ENCODE assay signal across 8 cellular contexts in genomic region chr5:151078490-151079262, GRCh38. TPM values are rescaled to one million over a fixed set of nuclear protein-coding genes. Genes with fewer than 3 reads are reported as not detected.
DNase-seq lines count a peak whose midpoint lies in the region; ATAC-seq and TF ChIP-seq lines count a peak whose summit lies in the region.

No MANE protein-coding gene starts in this region.

- peak; percentile 49 for ATAC-seq in GM21619 (IDR thresholded peaks at IDR 0.05; ENCODE audit: unreplicated experiment)
- no peak for ATAC-seq in PC-3

- H3K4me3 ChIP-seq in PC-3 (ENCODE audit: low read length) (no peak overlapping the region), parathyroid adenoma (ENCODE audit: low read depth, low read length) (no peak overlapping the region), WERI-Rb-1 (ENCODE audit: low read depth, low read length) (no peak overlapping the region), uterus (no peak overlapping the region)

- intact Hi-C loops in PC-3 (cut with micrococcal nuclease) (no loop called here), uterus (cut with DNase I; ENCODE audit: low total_unique reads) (no loop called here)

- no peaks in the 10 kb centered on the region for H3K9me2 ChIP-seq in PC-3 (replicated peaks; ENCODE audit: low read length)

- H3K4me1 Mint-ChIP-seq in activated naive CD4-positive, alpha-beta T cell treated with anti-CD3 and anti-CD28 coated beads, Interleukin-2, amount 10 ng/mL, durations not matched to agents 7 days and 5 days = peaks cover 65% of the 10 kb centered on the region

- peak overlapping the region; percentile 14; the same call in 1 of the 2 replicates for H3K4me2 ChIP-seq in PC-3 (ENCODE audit: low read length)
- peak overlapping the region; percentile 17 for H3K4me2 ChIP-seq in parathyroid adenoma (ENCODE audit: low read length)

- H4K20me1 ChIP-seq in PC-3 (ENCODE audit: low read length) = peaks cover 11% of the 10 kb centered on the region; the same call in 1 of the 2 replicates

- H3K36me3 Mint-ChIP-seq in activated naive CD4-positive, alpha-beta T cell treated with anti-CD3 and anti-CD28 coated beads, Interleukin-2, amount 10 ng/mL, durations not matched to agents 7 days and 5 days = peaks cover 46% of the 10 kb centered on the region

- H3K4me1 ChIP-seq in PC-3 (ENCODE audit: insufficient read depth, low read length) (peaks cover 75% of the 10 kb centered on the region), parathyroid adenoma (peaks cover 35% of the 10 kb centered on the region), uterus (peaks cover 0 to 15% of the 10 kb centered on the region in 2 donors)

- DNase-seq in ELR (ENCODE audit: low read depth) = peak; percentile 59
- no peak for DNase-seq in PC-3
- peak; percentile 73 for DNase-seq in activated naive CD4-positive, alpha-beta T cell treated with anti-CD3 and anti-CD28 coated beads, Interleukin-2, amount 10 ng/mL, durations not matched to agents 7 days and 5 days
- no peak for DNase-seq in WERI-Rb-1
- DNase-seq in GM03348 (ENCODE audit: low spot score) = no peak
- no peak for DNase-seq in uterus

- H3K9me3 ChIP-seq in PC-3 (ENCODE audit: low read length) (no peaks in the 10 kb centered on the region), parathyroid adenoma (ENCODE audit: control insufficient read depth, low read length) (no peaks in the 10 kb centered on the region), WERI-Rb-1 (ENCODE audit: severe bottlenecking) (no peaks in the 10 kb centered on the region), uterus (no peaks in the 10 kb centered on the region)

- H3K9ac ChIP-seq in PC-3 (ENCODE audit: low read length) (peak overlapping the region; percentile 98), parathyroid adenoma (no peak overlapping the region)

- peak overlapping the region; percentile 92; the same call in 1 of the 2 replicates for H3K27ac ChIP-seq in PC-3 (ENCODE audit: low read length)
- no peak overlapping the region for H3K27ac ChIP-seq in parathyroid adenoma
- H3K27ac ChIP-seq in WERI-Rb-1 = no peak overlapping the region
- H3K27ac ChIP-seq in uterus = no peak overlapping the region

- H3K36me3 ChIP-seq in PC-3 (ENCODE audit: low read depth, low read length) = peaks cover 14% of the 10 kb centered on the region; the same call in 1 of the 2 replicates
- H3K36me3 ChIP-seq in parathyroid adenoma (ENCODE audit: control insufficient read depth, insufficient read depth, low read length) = no peaks in the 10 kb centered on the region
- H3K36me3 ChIP-seq in WERI-Rb-1 = 0 out of 2 replicates have a peak, but pooled peaks cover 2% of the 10 kb centered on the region
- no peaks in the 10 kb centered on the region for H3K36me3 ChIP-seq in uterus

- TF ChIP-seq CTCF in PC-3 (conservative IDR thresholded peaks at IDR 0.05; ENCODE audit: low read depth, low read length) (no peak), parathyroid adenoma (IDR thresholded peaks at IDR 0.05) (no peak), WERI-Rb-1 (IDR thresholded peaks at IDR 0.05; ENCODE audit: low read depth, low read length) (no peak), uterus (IDR thresholded peaks at IDR 0.05) (no peak)

- H3K79me2 ChIP-seq in PC-3 (ENCODE audit: low read length) (peaks cover 80% of the 10 kb centered on the region), parathyroid adenoma (peaks cover 66% of the 10 kb centered on the region)

- POLR2A ChIA-PET in PC-3 (lab: Charles Lee; ENCODE audit: unreplicated experiment) = no interaction called here

- no TSS peak for BruUV-seq in PC-3 (replicated peaks; lab: Mats Ljungman, UMichigan)

- no peak for TF ChIP-seq POLR2A in uterus (IDR thresholded peaks at IDR 0.05)

- no peaks in the 10 kb centered on the region for H3K27me3 ChIP-seq in PC-3 (ENCODE audit: low read length)
- H3K27me3 ChIP-seq in parathyroid adenoma (ENCODE audit: control insufficient read depth, insufficient read depth, low read length) = no peaks in the 10 kb centered on the region
- H3K27me3 ChIP-seq in WERI-Rb-1 (ENCODE audit: insufficient read depth, low read depth, severe bottlenecking) = no peaks in the 10 kb centered on the region
- no peaks in the 10 kb centered on the region for H3K27me3 ChIP-seq in uterus

- H3K27me3 Mint-ChIP-seq in activated naive CD4-positive, alpha-beta T cell treated with anti-CD3 and anti-CD28 coated beads, Interleukin-2, amount 10 ng/mL, durations not matched to agents 7 days and 5 days = no peaks in the 10 kb centered on the region

- no peak overlapping the region for H2AFZ ChIP-seq in PC-3 (ENCODE audit: low read length)
- no peak overlapping the region for H2AFZ ChIP-seq in parathyroid adenoma

- peak overlapping the region; percentile 90 for H3K27ac Mint-ChIP-seq in activated naive CD4-positive, alpha-beta T cell treated with anti-CD3 and anti-CD28 coated beads, Interleukin-2, amount 10 ng/mL, durations not matched to agents 7 days and 5 days

- peak overlapping the region; percentile 79 for H3K4me3 Mint-ChIP-seq in activated naive CD4-positive, alpha-beta T cell treated with anti-CD3 and anti-CD28 coated beads, Interleukin-2, amount 10 ng/mL, durations not matched to agents 7 days and 5 days

- no peaks in the 10 kb centered on the region for H3K9me3 Mint-ChIP-seq in activated naive CD4-positive, alpha-beta T cell treated with anti-CD3 and anti-CD28 coated beads, Interleukin-2, amount 10 ng/mL, durations not matched to agents 7 days and 5 days

- H3F3A ChIP-seq in PC-3 (ENCODE audit: low read length, unreplicated experiment) = peaks cover 13% of the 10 kb centered on the region

- CTCF ChIA-PET in PC-3 (lab: Charles Lee) = no interaction called here
- CTCF ChIA-PET in activated naive CD4-positive, alpha-beta T cell treated with anti-CD3 and anti-CD28 coated beads, Interleukin-2, amount 10 ng/mL, durations not matched to agents 7 days and 5 days (lab: Charles Lee) = interaction anchor here (0.6 to 3.0 kb wide), 7 partner anchors 11 to 432 kb away, joined by 3 to 20 read pairs (median 4); no protein-coding TSS in a partner anchor

RNA-seq across cellular contexts. Expression of gene TNIP1, which starts 2.2 kb away (rescaled TPM):
- total RNA-seq in PC-3 (2014; rRNA removed) (90.0 and 139 TPM in 2 replicates), uterus (10 to 100 TPM; 35.6 to 70.8 (median 50.7) TPM)

RNA-seq across cellular contexts. Expression of gene GPX3, which starts 58.3 kb away (rescaled TPM):
- total RNA-seq in PC-3 (2014; rRNA removed) (not detected in 2 replicates), uterus (1,000 to 10,000 TPM in 1 of 4 donors, 100 to 1,000 TPM in 2, 1 to 10 TPM in 1; 5.7 to 1,241 (median 263) TPM)

Comparison
In these comparisons a context has a peak if more than half of its experiments do, and no peak if none do; other contexts are left out.
1. DNase-seq: peak in ELR (single experiment) and activated naive CD4-positive, alpha-beta T cell treated with anti-CD3 and anti-CD28 coated beads, Interleukin-2, amount 10 ng/mL, durations not matched to agents 7 days and 5 days (single experiment); none in PC-3 (single experiment), WERI-Rb-1 (single experiment), GM03348 (single experiment) and uterus (0 of 2).